Comparison of ENCODE assay signal across 11 cellular contexts in genomic region chr19:56091066-56091490, GRCh38. TPM values are rescaled to one million over a fixed set of nuclear protein-coding genes. Genes with fewer than 3 reads are reported as not detected.
DNase-seq lines count a peak whose midpoint lies in the region; ATAC-seq and TF ChIP-seq lines count a peak whose summit lies in the region.
"Had no signal": no experiment of that assay in that cellular context is flagged by ENCODE, and none has a peak within 500 bp of the region (broad histone marks: within the 10 kb centered on the region; RNA-seq: fewer than 3 reads in every experiment).

No MANE protein-coding gene starts in this region.

- H3K79me2 ChIP-seq in trophoblast cell (ENCODE audit: control insufficient read depth, insufficient read depth, low read length, poor library complexity): no peaks in the 10 kb centered on the region

- no CpG with 5 or more reads among the region's 10 CpGs for WGBS in trophoblast cell (ENCODE audit: extremely low coverage, insufficient coverage, insufficient read length)

- no peak overlapping the region for H3K9ac ChIP-seq in trophoblast cell (ENCODE audit: low read length)

- no peak overlapping the region for H3K23ac ChIP-seq in trophoblast cell (ENCODE audit: low read length)

- H2AK5ac ChIP-seq in trophoblast cell (ENCODE audit: low read length): no peak overlapping the region

- H3K9me3 ChIP-seq in RWPE2 (ENCODE audit: severe bottlenecking) (no peaks in the 10 kb centered on the region), trophoblast cell (ENCODE audit: insufficient read depth, low read depth, low read length) (peaks cover 9% of the 10 kb centered on the region)
- H3K9me3 ChIP-seq: transverse colon had no signal

- no peaks in the 10 kb centered on the region for H3K4me1 ChIP-seq in RWPE2 (ENCODE audit: insufficient read depth, poor library complexity, severe bottlenecking)
- no peaks in the 10 kb centered on the region for H3K4me1 ChIP-seq in trophoblast cell (ENCODE audit: control insufficient read depth in 1 of 2, insufficient read depth in 2 of 2, low read length in 2 of 2)
- H3K4me1 ChIP-seq: transverse colon had no signal

- H4K8ac ChIP-seq in trophoblast cell (ENCODE audit: low read depth, low read length): no peak overlapping the region

- H3K18ac ChIP-seq in trophoblast cell (ENCODE audit: low read length): no peak overlapping the region

- H3K14ac ChIP-seq in trophoblast cell (ENCODE audit: low read length): no peak overlapping the region

- no peak overlapping the region for H3K4ac ChIP-seq in trophoblast cell (ENCODE audit: low read depth, low read length)

- H4K91ac ChIP-seq in trophoblast cell (ENCODE audit: low read depth, low read length): no peak overlapping the region

- no peak overlapping the region for H3K4me3 ChIP-seq in RWPE2 (ENCODE audit: severe bottlenecking)
- H3K4me3 ChIP-seq in fibroblast of pulmonary artery (replicated peaks; ENCODE audit: low read depth, low read length): no peak overlapping the region
- H3K4me3 ChIP-seq in trophoblast cell (ENCODE audit: low read depth, low read length): no peak overlapping the region
- H3K4me3 ChIP-seq: transverse colon had no signal

- no peak overlapping the region for H2BK12ac ChIP-seq in trophoblast cell (ENCODE audit: low read length)

- DNase-seq in COLO829 (ENCODE audit: low spot score): peak; percentile 61
- no peak for DNase-seq in RWPE2 (ENCODE audit: low spot score)
- peak; percentile 64 for DNase-seq in fibroblast of pulmonary artery (ENCODE audit: low read depth)
- peak; percentile 47 to 83 for DNase-seq in trophoblast cell
- DNase-seq in NCI-H1105 treated with DMSO at 0.1 percent for 48 hours (lab: John Stamatoyannopoulos, UW): no peak
- no peak for DNase-seq in GM10266 (ENCODE audit: extremely low spot score)
- no peak for DNase-seq in NCI-H82 (lab: John Stamatoyannopoulos, UW)
- DNase-seq: DND-41; stimulated activated CD4-positive, alpha-beta T cell treated with anti-CD3 and anti-CD28 coated beads, Interleukin-1b, Interleukin-23, amount 100 ng/mL, for 48 hours; transverse colon had no signal

- H3K27me3 ChIP-seq in RWPE2 (ENCODE audit: insufficient read depth, poor library complexity, severe bottlenecking) (no peaks in the 10 kb centered on the region), trophoblast cell (ENCODE audit: insufficient read depth, low read length) (no peaks in the 10 kb centered on the region)
- H3K27me3 ChIP-seq: transverse colon had no signal

- no peak overlapping the region for H3K4me2 ChIP-seq in trophoblast cell (ENCODE audit: low read length)

- H2AFZ ChIP-seq in trophoblast cell (ENCODE audit: insufficient read depth, low read length, poor library complexity): no peak overlapping the region

- no peak overlapping the region for H4K12ac ChIP-seq in trophoblast cell (ENCODE audit: low read depth, low read length)

- no peak overlapping the region for H3K27ac ChIP-seq in RWPE2 (ENCODE audit: poor library complexity, severe bottlenecking)
- no peak overlapping the region for H3K27ac ChIP-seq in trophoblast cell (ENCODE audit: low read depth, low read length)
- H3K27ac ChIP-seq: transverse colon had no signal

- H3K79me1 ChIP-seq in trophoblast cell (ENCODE audit: low read length): no peaks in the 10 kb centered on the region

- no peak overlapping the region for H2BK120ac ChIP-seq in trophoblast cell (ENCODE audit: insufficient read depth, low read length, poor library complexity)

- peak; percentile 65 for ATAC-seq in RWPE2 (ENCODE audit: low read depth)
- no peak for ATAC-seq in HG03196 (IDR thresholded peaks at IDR 0.05; ENCODE audit: unreplicated experiment)

- TF ChIP-seq CTCF in RWPE2 (IDR thresholded peaks at IDR 0.05; ENCODE audit: poor library complexity, severe bottlenecking) (no peak), fibroblast of pulmonary artery (IDR thresholded peaks at IDR 0.05; ENCODE audit: low read length, missing control alignments) (no peak), GM10266 (IDR thresholded peaks at IDR 0.05; ENCODE audit: control insufficient read depth, insufficient read depth, low read depth, missing control alignments) (no peak)

- H2BK5ac ChIP-seq in trophoblast cell (ENCODE audit: low read depth, low read length, poor library complexity): no peak overlapping the region

- peaks cover 28% of the 10 kb centered on the region for H3K36me3 ChIP-seq in RWPE2 (ENCODE audit: low read depth)
- peaks cover 42 to 50% of the 10 kb centered on the region in 2 experiments for H3K36me3 ChIP-seq in trophoblast cell (ENCODE audit: control insufficient read depth in 1 of 2, insufficient read depth in 2 of 2, low read length in 2 of 2)

RNA-seq across cellular contexts. Expression of gene ZNF787, which starts 30.0 kb away (rescaled TPM):
- polyA plus RNA-seq in trophoblast cell (2013): 23.4 and 24.3 TPM in 2 replicates

RNA-seq across cellular contexts. Expression of gene ZNF444, which starts 50.0 kb away (rescaled TPM):
- 25.7 and 26.0 TPM in 2 replicates for polyA plus RNA-seq in trophoblast cell (2013)

Comparison
In these comparisons a context has a peak if more than half of its experiments do, and no peak if none do; other contexts are left out.
1. DNase-seq: peak in COLO829 (single experiment), fibroblast of pulmonary artery (single experiment) and trophoblast cell (2 of 2); none in RWPE2 (single experiment), NCI-H1105 treated with DMSO at 0.1 percent for 48 hours (single experiment), GM10266 (single experiment) and NCI-H82 (single experiment).